Comparison of ENCODE assay signal across 17 cellular contexts in genomic region chr4:117474987-117475386, GRCh38.
DNase-seq lines count a peak whose midpoint lies in the region; ATAC-seq, FAIRE-seq and TF ChIP-seq lines count a peak whose summit lies in the region.
"Had no signal": no experiment of that assay in that cellular context is flagged by ENCODE, and none has a peak within 500 bp of the region (broad histone marks: within the 10 kb centered on the region; RNA-seq: fewer than 3 reads in every experiment).

No MANE protein-coding gene starts in this region.

- no peak for FAIRE-seq in bronchial epithelial cell (lab: Jason Lieb, UNC)
- FAIRE-seq: GM12892, GM19239, H54 had no signal

- H3K27ac ChIP-seq in DND-41 (ENCODE audit: low read length), result no peak overlapping the region

- H2AFZ ChIP-seq in DND-41 (ENCODE audit: low read depth, low read length) (peak overlapping the region; percentile 74; the same call in 1 of the 2 replicates), Loucy (ENCODE audit: low read length) (peak overlapping the region; percentile 30; the same call in 1 of the 2 replicates)

- H3K36me3 ChIP-seq in DND-41 (ENCODE audit: insufficient read depth, low read length) (no peaks in the 10 kb centered on the region), Loucy (ENCODE audit: insufficient read depth, low read length) (no peaks in the 10 kb centered on the region), bronchial epithelial cell (ENCODE audit: control insufficient read depth, insufficient read depth, low read length) (no peaks in the 10 kb centered on the region)

- no peaks in the 10 kb centered on the region for H3K9me2 ChIP-seq in Loucy (replicated peaks; ENCODE audit: low read depth, low read length)

- peaks cover 6% of the 10 kb centered on the region for H3K9me3 ChIP-seq in DND-41 (ENCODE audit: insufficient read depth, low read length, severe bottlenecking)
- no peaks in the 10 kb centered on the region for H3K9me3 ChIP-seq in Loucy (ENCODE audit: insufficient read depth, low read depth, low read length)

- no peak for ATAC-seq in DND-41 (ENCODE audit: insufficient read depth, low read depth)

- no peaks in the 10 kb centered on the region for H3K9me3 Mint-ChIP-seq in neural crest cell

- H3K9ac ChIP-seq in DND-41 (ENCODE audit: low read depth, low read length), result no peak overlapping the region
- no peak overlapping the region for H3K9ac ChIP-seq in Loucy (ENCODE audit: low read depth, low read length, poor library complexity, severe bottlenecking)

- peak overlapping the region; percentile 51 for H3K27ac Mint-ChIP-seq in neural crest cell (ENCODE audit: unreplicated experiment)
- H3K27ac Mint-ChIP-seq: B cell; CD4-positive, alpha-beta T cell; IgD-negative memory B cell had no signal

- DNase-seq in DND-41 (no peak), bronchial epithelial cell (ENCODE audit: low read depth) (peak; percentile 22), neural crest cell (ENCODE audit: low read depth, low spot score) (no peak), HuH-7.5 (ENCODE audit: low spot score) (no peak), NCI-H187 treated with DMSO at 0.1 percent for 48 hours (lab: John Stamatoyannopoulos, UW) (no peak), 8988T (no peak)
- DNase-seq: C1 segment of cervical spinal cord; Calu3; CD4-positive, alpha-beta T cell; DMS 273 treated with DMSO at 0.1 percent for 48 hours; GDM1 had no signal

- H3K4me1 ChIP-seq in DND-41 (ENCODE audit: insufficient read depth, low read length) (peaks cover 26% of the 10 kb centered on the region), Loucy (ENCODE audit: insufficient read depth, low read length, poor library complexity, severe bottlenecking) (peaks cover 11% of the 10 kb centered on the region)

- no peaks in the 10 kb centered on the region for H3K36me3 Mint-ChIP-seq in neural crest cell (ENCODE audit: low read depth)
- H3K36me3 Mint-ChIP-seq: IgD-negative memory B cell had no signal

- no peaks in the 10 kb centered on the region for H3K27me3 Mint-ChIP-seq in neural crest cell (ENCODE audit: low read depth)
- H3K27me3 Mint-ChIP-seq: B cell; CD4-positive, alpha-beta T cell; IgD-negative memory B cell had no signal

- H3K79me2 ChIP-seq in DND-41 (ENCODE audit: insufficient read depth, low read length), result no peaks in the 10 kb centered on the region
- H3K79me2 ChIP-seq in Loucy (ENCODE audit: insufficient read depth, low read length), result no peaks in the 10 kb centered on the region

- no peaks in the 10 kb centered on the region for H3F3A ChIP-seq in Loucy (ENCODE audit: low read depth)

- H3K4me2 ChIP-seq in DND-41 (ENCODE audit: insufficient read depth, low read length), result no peak overlapping the region
- no peak overlapping the region for H3K4me2 ChIP-seq in Loucy (ENCODE audit: low read depth, low read length, poor library complexity, severe bottlenecking)

- H3K4me1 Mint-ChIP-seq in neural crest cell, result no peaks in the 10 kb centered on the region
- H3K4me1 Mint-ChIP-seq: B cell had no signal

- H3K4me3 Mint-ChIP-seq in neural crest cell, result no peak overlapping the region
- H3K4me3 Mint-ChIP-seq: B cell; CD4-positive, alpha-beta T cell; IgD-negative memory B cell had no signal

- H3K27me3 ChIP-seq in DND-41 (ENCODE audit: insufficient read depth, low read length, poor library complexity) (no peaks in the 10 kb centered on the region), Loucy (ENCODE audit: insufficient read depth, low read length, poor library complexity, severe bottlenecking) (no peaks in the 10 kb centered on the region), bronchial epithelial cell (ENCODE audit: control insufficient read depth, insufficient read depth, low read length) (no peaks in the 10 kb centered on the region)

- no peak for TF ChIP-seq CTCF in DND-41 (IDR thresholded peaks at IDR 0.05; ENCODE audit: borderline replicate concordance, extremely low read depth, low read length, poor library complexity, severe bottlenecking)
- TF ChIP-seq CTCF in Loucy (conservative IDR thresholded peaks at IDR 0.05; ENCODE audit: low read length), result no peak
- TF ChIP-seq CTCF in bronchial epithelial cell (IDR thresholded peaks at IDR 0.05; ENCODE audit: insufficient read depth, low read length, severe bottlenecking), result no peak
- no peak for TF ChIP-seq CTCF in neural crest cell (conservative IDR thresholded peaks at IDR 0.05)

- no peak overlapping the region for H3K4me3 ChIP-seq in DND-41 (ENCODE audit: low read depth in 1 of 2, low read length in 2 of 2)
- H3K4me3 ChIP-seq in Loucy (ENCODE audit: low read length, poor library complexity, severe bottlenecking), result no peak overlapping the region
- no peak overlapping the region for H3K4me3 ChIP-seq in bronchial epithelial cell (ENCODE audit: low read depth, low read length)

- no peaks in the 10 kb centered on the region for H4K20me1 ChIP-seq in DND-41 (ENCODE audit: insufficient read depth, low read length)
- H4K20me1 ChIP-seq in Loucy (ENCODE audit: insufficient read depth, low read length, poor library complexity, severe bottlenecking), result no peaks in the 10 kb centered on the region
